Comparison of ENCODE assay signal across 26 cellular contexts in the genomic region with DNA sequence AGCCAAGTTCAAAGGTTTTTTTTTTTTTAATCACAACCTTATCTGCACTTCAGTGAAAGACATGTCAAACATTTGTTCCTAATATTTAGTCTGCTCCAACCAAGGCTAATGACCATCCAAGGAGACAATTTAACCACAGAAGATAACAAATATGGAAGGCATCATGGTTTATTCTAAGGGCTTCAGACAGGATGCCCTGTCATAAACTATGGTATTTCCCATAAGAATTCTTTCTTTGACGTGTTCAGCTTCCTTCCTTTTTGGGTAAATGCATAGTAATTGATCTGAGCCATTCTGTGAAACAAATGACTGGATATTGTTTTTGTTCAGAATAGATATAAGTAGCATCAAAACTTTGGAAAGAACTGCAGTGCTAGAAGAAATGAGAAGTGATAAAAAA.
"Had no signal": no experiment of that assay in that cellular context is flagged by ENCODE, and none has a peak within 500 bp of the region (broad histone marks: within the 10 kb centered on the region; RNA-seq: fewer than 3 reads in every experiment).

No MANE protein-coding gene starts in this region.

- H3K27me3 ChIP-seq: neural progenitor cell, ovary, right lobe of liver, sigmoid colon, stomach, thyroid gland, tibial nerve, upper lobe of right lung, uterus had no signal

- H3K9me3 ChIP-seq: ovary, psoas muscle, right lobe of liver, sigmoid colon, stomach, thoracic aorta, thyroid gland, tibial nerve, upper lobe of right lung, uterus had no signal

- H3K27ac ChIP-seq: neural progenitor cell, ovary, parathyroid adenoma, psoas muscle, right lobe of liver, sigmoid colon, stomach, thoracic aorta, thyroid gland, tibial nerve, upper lobe of right lung, uterus had no signal

- DNase-seq: naive thymus-derived CD4-positive, alpha-beta T cell; natural killer cell; occipital lobe; ovary; posterior cingulate gyrus; psoas muscle; right cardiac atrium; right lobe of liver; sigmoid colon; small intestine; stimulated activated CD4-positive, alpha-beta T cell treated with anti-CD3 and anti-CD28 coated beads, Interleukin-15, amount 100 ng/mL, for 24 hours; stimulated activated CD4-positive, alpha-beta T cell treated with anti-CD3 and anti-CD28 coated beads, Interleukin-2, amount 100 ng/mL, for 24 hours; stimulated activated CD4-positive, alpha-beta T cell treated with anti-CD3 and anti-CD28 coated beads, Interleukin-2, amount 100 ng/mL, for 48 hours; stimulated activated CD4-positive, alpha-beta T cell treated with anti-CD3 and anti-CD28 coated beads, Interleukin-4, amount 100 ng/mL, for 4 hours; stimulated activated CD8-positive, alpha-beta memory T cell treated with anti-CD3 and anti-CD28 coated beads, Interleukin-4, amount 100 ng/mL, for 48 hours; stimulated activated naive B cell treated with anti-CD40 and anti-IgM and Interleukin-4, amounts not matched to agents 10 μg/mL and 1 μg/mL and 100 μg/mL, for 72 hours; stimulated activated naive CD4-positive, alpha-beta T cell treated with Interleukin-2 at 50 U/mL for 16 hours; stomach; thyroid gland; trophoblast cell; upper lobe of right lung; uterus had no signal

- H3K36me3 ChIP-seq: neural progenitor cell, ovary, right lobe of liver, sigmoid colon, stomach, thoracic aorta, thyroid gland, tibial nerve, upper lobe of right lung, uterus had no signal

- H3K4me1 ChIP-seq: psoas muscle, right lobe of liver, sigmoid colon, stomach, uterus had no signal

- ATAC-seq: naive thymus-derived CD4-positive, alpha-beta T cell; natural killer cell; psoas muscle; right cardiac atrium; right lobe of liver; stimulated activated naive B cell treated with anti-CD40 and anti-IgM and Interleukin-4, amounts not matched to agents 10 μg/mL and 1 μg/mL and 100 μg/mL, for 72 hours; upper lobe of right lung had no signal

- H3K4me3 ChIP-seq: neural progenitor cell, ovary, psoas muscle, right lobe of liver, sigmoid colon, stomach, thoracic aorta, thyroid gland, tibial nerve, upper lobe of right lung, uterus had no signal
